ENCODE assay signal across 19 cellular contexts in genomic region chr17:55210292-55210691, GRCh38. TPM values are rescaled to one million over a fixed set of nuclear protein-coding genes. Genes with fewer than 3 reads are reported as not detected.
"Had no signal": no experiment of that assay in that cellular context is flagged by ENCODE, and none has a peak within 500 bp of the region (broad histone marks: within the 10 kb centered on the region; RNA-seq: fewer than 3 reads in every experiment).

No MANE protein-coding gene starts in this region.

- DNase-seq: activated CD4-positive, alpha-beta T cell treated with anti-CD3 and anti-CD28 coated beads for 1 hour; activated CD8-positive, alpha-beta memory T cell treated with anti-CD3 and anti-CD28 coated beads for 24 hours; activated CD8-positive, alpha-beta memory T cell treated with anti-CD3 and anti-CD28 coated beads, Interleukin-2, amount 50 U/mL, for 48 hours; activated effector memory CD4-positive, alpha-beta T cell treated with Interleukin-2 at 50 U/mL for 16 hours; activated naive CD4-positive, alpha-beta T cell treated with anti-CD3 and anti-CD28 coated beads, Interleukin-2, amount 50 U/mL, for 16 hours; activated T-cell treated with anti-CD3 and anti-CD28 coated beads, Interleukin-2, amount 50 U/mL, for 48 hours; effector memory CD4-positive, alpha-beta T cell; mesendoderm; sigmoid colon; stimulated activated CD4-positive, alpha-beta T cell treated with anti-CD3 and anti-CD28 coated beads, Interleukin-4, amount 100 ng/mL, for 4 hours; T-helper 2 cell had no signal

- H3K9me3 ChIP-seq: sigmoid colon, thyroid gland had no signal

- ATAC-seq: natural killer cell treated with Interleukin-12 subunit alpha and Interleukin-12 subunit beta and Interleukin-15 and Interleukin-18, amount 100 ng/mL, for 72 hours; stimulated activated memory B cell treated with anti-CD40 and anti-IgM and Interleukin-4, amounts not matched to agents 10 μg/mL and 1 μg/mL and 100 μg/mL, for 72 hours had no signal

- H3K4me1 ChIP-seq: parathyroid adenoma, sigmoid colon, thyroid gland had no signal

- H3K4me3 ChIP-seq: hepatocyte, sigmoid colon, thyroid gland had no signal

- H3K27ac ChIP-seq: hepatocyte, parathyroid adenoma, sigmoid colon, thyroid gland, VCaP had no signal

- H3K36me3 ChIP-seq: sigmoid colon, thyroid gland had no signal

- H3K27me3 ChIP-seq: hepatocyte, sigmoid colon, thyroid gland had no signal

RNA-seq across cellular contexts. Expression of gene HLF, which starts 54.5 kb away (rescaled TPM):
- total RNA-seq: fibroblast of villous mesenchyme, glomerular endothelial cell had no signal
